Comparison of ENCODE assay signal across 8 cellular contexts in genomic region chr14:34098045-34098984, GRCh38.
DNase-seq lines count a peak whose midpoint lies in the region; ATAC-seq, FAIRE-seq and TF ChIP-seq lines count a peak whose summit lies in the region.

No MANE protein-coding gene starts in this region.

- H3K27ac ChIP-seq in C4-2B (no peak overlapping the region), liver (ENCODE audit: low read depth in 1 of 2, low read length in 2 of 2) (no peak overlapping the region)

- TF ChIP-seq RAD21 in liver (IDR thresholded peaks at IDR 0.05): peak; percentile 82 to 84

- H3K4me3 ChIP-seq in liver (ENCODE audit: low read depth in 1 of 3, low read length in 3 of 3): no peak overlapping the region

- no peaks in the 10 kb centered on the region for H3K36me3 ChIP-seq in liver (ENCODE audit: control insufficient read depth in 4 of 4, insufficient read depth in 3 of 4, low read depth in 1 of 4, low read length in 3 of 4)

- no peaks in the 10 kb centered on the region for H3K4me1 ChIP-seq in liver (ENCODE audit: control insufficient read depth in 4 of 4, insufficient read depth in 4 of 4, low read length in 3 of 4)

- H3K9me3 ChIP-seq in liver (ENCODE audit: control insufficient read depth in 4 of 4, low read length in 3 of 4): no peaks in the 10 kb centered on the region

- ATAC-seq in GM21723 (IDR thresholded peaks at IDR 0.05; ENCODE audit: unreplicated experiment) (peak; percentile 64), HG03571 (IDR thresholded peaks at IDR 0.05; ENCODE audit: unreplicated experiment) (no peak), GM19395 (IDR thresholded peaks at IDR 0.05; ENCODE audit: unreplicated experiment) (no peak)

- peak; percentile 74 for TF ChIP-seq CTCF in C4-2B (conservative IDR thresholded peaks at IDR 0.05)
- peak; percentile 52 for TF ChIP-seq CTCF in liver (IDR thresholded peaks at IDR 0.05; ENCODE audit: low read depth, low read length, missing input control)

- WGBS in liver: 54% methylated on average over 8 of the region's 8 CpGs

- peak; percentile 7 for FAIRE-seq in RCC 7860 (lab: Jason Lieb, UNC)

- no peak overlapping the region for H3K9ac ChIP-seq in liver (ENCODE audit: low read depth in 1 of 2, low read length in 2 of 2)

- DNase-seq in RCC 7860 (ENCODE audit: low spot score) (peak; percentile 16), dedifferentiated amniotic fluid mesenchymal stem cell (ENCODE audit: extremely low spot score) (peak; percentile 64), ureter (ENCODE audit: low spot score) (peak; percentile 54)

- peaks cover 0 to 2% (median 0%) of the 10 kb centered on the region in 4 donors for H3K27me3 ChIP-seq in liver (ENCODE audit: control insufficient read depth in 4 of 4, insufficient read depth in 4 of 4, low read length in 3 of 4)

TF ChIP-seq in liver, 16 proteins besides CTCF, POLR2A, EP300 and RAD21:
- TF ChIP-seq MAX (IDR thresholded peaks at IDR 0.05) (no peak), ATF3 (IDR thresholded peaks at IDR 0.05) (no peak), YY1 (IDR thresholded peaks at IDR 0.05) (no peak), HNF4G (IDR thresholded peaks at IDR 0.05) (no peak), EGR1 (IDR thresholded peaks at IDR 0.05; ENCODE audit: low read depth in 2 of 2) (no peak), FOXA2 (IDR thresholded peaks at IDR 0.05) (no peak), REST (IDR thresholded peaks at IDR 0.05) (no peak), RXRA (IDR thresholded peaks at IDR 0.05) (no peak), HNF4A (conservative IDR thresholded peaks at IDR 0.05) (no peak), FOXA1 (IDR thresholded peaks at IDR 0.05) (no peak), NR2F2 (IDR thresholded peaks at IDR 0.05) (no peak), TAF1 (conservative IDR thresholded peaks at IDR 0.05) (no peak), GABPA (IDR thresholded peaks at IDR 0.05 in 1 of 2, conservative IDR thresholded peaks at IDR 0.05 in 1 of 2) (no peak), SP1 (IDR thresholded peaks at IDR 0.05) (no peak), JUND (IDR thresholded peaks at IDR 0.05) (no peak)
- TF ChIP-seq, protein P1, sequence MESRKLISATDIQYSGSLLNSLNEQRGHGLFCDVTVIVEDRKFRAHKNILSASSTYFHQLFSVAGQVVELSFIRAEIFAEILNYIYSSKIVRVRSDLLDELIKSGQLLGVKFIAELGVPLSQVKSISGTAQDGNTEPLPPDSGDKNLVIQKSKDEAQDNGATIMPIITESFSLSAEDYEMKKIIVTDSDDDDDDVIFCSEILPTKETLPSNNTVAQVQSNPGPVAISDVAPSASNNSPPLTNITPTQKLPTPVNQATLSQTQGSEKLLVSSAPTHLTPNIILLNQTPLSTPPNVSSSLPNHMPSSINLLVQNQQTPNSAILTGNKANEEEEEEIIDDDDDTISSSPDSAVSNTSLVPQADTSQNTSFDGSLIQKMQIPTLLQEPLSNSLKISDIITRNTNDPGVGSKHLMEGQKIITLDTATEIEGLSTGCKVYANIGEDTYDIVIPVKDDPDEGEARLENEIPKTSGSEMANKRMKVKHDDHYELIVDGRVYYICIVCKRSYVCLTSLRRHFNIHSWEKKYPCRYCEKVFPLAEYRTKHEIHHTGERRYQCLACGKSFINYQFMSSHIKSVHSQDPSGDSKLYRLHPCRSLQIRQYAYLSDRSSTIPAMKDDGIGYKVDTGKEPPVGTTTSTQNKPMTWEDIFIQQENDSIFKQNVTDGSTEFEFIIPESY (IDR thresholded peaks at IDR 0.05): no peak
